17 cellular contexts compared by ENCODE assay signal in the genomic region with DNA sequence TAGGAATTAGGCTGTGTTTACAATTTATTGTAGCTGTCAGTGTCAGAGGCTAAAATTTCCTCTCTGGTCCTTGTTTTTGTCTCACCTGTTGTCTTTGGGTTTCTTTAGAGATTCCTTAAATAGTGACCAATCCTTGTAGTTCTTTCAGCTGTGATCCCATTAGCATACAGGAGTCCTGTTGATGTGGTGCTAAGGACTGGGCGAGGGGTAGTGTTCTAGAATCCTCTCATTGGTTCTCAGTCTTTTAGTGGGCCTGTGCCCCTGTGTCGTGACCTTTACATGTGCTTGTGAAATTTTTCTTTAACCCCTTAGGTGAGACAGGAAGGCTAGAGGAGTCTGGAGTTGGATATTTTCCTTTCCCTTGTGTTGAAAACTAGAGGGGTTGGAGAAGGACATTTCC. TPM values are rescaled to one million over a fixed set of nuclear protein-coding genes. Genes with fewer than 3 reads are reported as not detected.
DNase-seq lines count a peak whose midpoint lies in the region; ATAC-seq, FAIRE-seq and TF ChIP-seq lines count a peak whose summit lies in the region.
"Had no signal": no experiment of that assay in that cellular context is flagged by ENCODE, and none has a peak within 500 bp of the region (broad histone marks: within the 10 kb centered on the region; RNA-seq: fewer than 3 reads in every experiment).

No MANE protein-coding gene starts in this region.

- no peaks in the 10 kb centered on the region for H3K36me3 ChIP-seq in endothelial cell of umbilical vein (ENCODE audit: control insufficient read depth in 2 of 2, extremely low read depth in 1 of 2, insufficient read depth in 2 of 2, low read length in 2 of 2)

- peaks cover 1% of the 10 kb centered on the region for H3K9me3 ChIP-seq in endothelial cell of umbilical vein (replicated peaks; ENCODE audit: control insufficient read depth, insufficient read depth, low read length)

- intact Hi-C loops in endothelial cell of umbilical vein (cut with micrococcal nuclease) (loop anchor here (5.0 kb wide), 1 partner anchor 35 kb away; no protein-coding TSS in a partner anchor), MCF 10A (cut with micrococcal nuclease) (no loop called here)

- peak; percentile 26; the same call in 1 of the 2 replicates for ATAC-seq in WTC11
- ATAC-seq: HCT116 had no signal

- H4K20me1 ChIP-seq in endothelial cell of umbilical vein (replicated peaks; ENCODE audit: control insufficient read depth, extremely low read depth, insufficient read depth, low read length) = peaks cover 3% of the 10 kb centered on the region

- TF ChIP-seq CTCF in WTC11 (IDR thresholded peaks at IDR 0.05) (no peak), endothelial cell of umbilical vein (IDR thresholded peaks at IDR 0.05; ENCODE audit: extremely low read depth in 1 of 2, insufficient read depth in 1 of 2, low read depth in 1 of 2, low read length in 2 of 2) (no peak), MCF 10A (IDR thresholded peaks at IDR 0.05; ENCODE audit: unreplicated experiment) (no peak)

- no TSS peak for BruUV-seq in endothelial cell of umbilical vein (replicated peaks; lab: Mats Ljungman, UMichigan)
- BruUV-seq in MCF 10A (replicated peaks; lab: Mats Ljungman, UMichigan) = no TSS peak

- H3K9ac ChIP-seq in endothelial cell of umbilical vein (replicated peaks; ENCODE audit: extremely low read depth, insufficient read depth, low read length) = no peak overlapping the region
- H3K9ac ChIP-seq: GM23248 had no signal

- no peak overlapping the region for H3K4me3 ChIP-seq in endothelial cell of umbilical vein (replicated peaks in 1 of 3; ENCODE audit: insufficient read depth in 1 of 3, low read depth in 1 of 3, low read length in 3 of 3)
- H3K4me3 ChIP-seq: GM23248 had no signal

- H3K9me1 ChIP-seq in endothelial cell of umbilical vein (replicated peaks; ENCODE audit: control insufficient read depth, extremely low read depth, insufficient read depth, low read length) = no peaks in the 10 kb centered on the region

- CTCF ChIA-PET in WTC11 (lab: Charles Lee) (interaction anchor here (0.9 kb wide), 1 partner anchor 229 kb away, joined by 3 read pairs; no protein-coding TSS in a partner anchor), endothelial cell of umbilical vein (lab: Charles Lee) (interaction anchor here (0.7 to 3.7 kb wide), 6 partner anchors 9 to 118 kb away, joined by 3 to 17 read pairs (median 4); no protein-coding TSS in a partner anchor), MCF 10A (lab: Yijun Ruan, JAX) (no interaction called here)

- no peak overlapping the region for H3K27ac ChIP-seq in endothelial cell of umbilical vein (ENCODE audit: insufficient read depth, low read depth, low read length)
- H3K27ac ChIP-seq: GM23248 had no signal

- no peaks in the 10 kb centered on the region for H3K27me3 ChIP-seq in endothelial cell of umbilical vein (ENCODE audit: control insufficient read depth in 2 of 2, insufficient read depth in 2 of 2, low read length in 2 of 2)

- H3K4me1 ChIP-seq in endothelial cell of umbilical vein (ENCODE audit: control insufficient read depth, extremely low read depth, insufficient read depth, low read length) = peaks cover 27% of the 10 kb centered on the region

- H2AFZ ChIP-seq in endothelial cell of umbilical vein (ENCODE audit: low read depth, low read length) = no peak overlapping the region
- H2AFZ ChIP-seq: GM23248 had no signal

- no peak for FAIRE-seq in endothelial cell of umbilical vein (lab: Jason Lieb, UNC)
- FAIRE-seq: G401.6, GM12892 had no signal

- TF ChIP-seq POLR2A in endothelial cell of umbilical vein (IDR thresholded peaks at IDR 0.05; ENCODE audit: low read depth, low read length) = no peak

- no peak overlapping the region for H3K4me2 ChIP-seq in endothelial cell of umbilical vein (ENCODE audit: insufficient read depth, low read length)

- H3K36me3 Mint-ChIP-seq in WTC11 (peaks cover 21% of the 10 kb centered on the region), MCF 10A (ENCODE audit: insufficient read depth, unreplicated experiment) (peaks cover under 1% of the 10 kb centered on the region)

- H3K4me3 Mint-ChIP-seq in WTC11 (no peak overlapping the region), MCF 10A (ENCODE audit: unreplicated experiment) (no peak overlapping the region)
- H3K4me3 Mint-ChIP-seq: CD4-positive, alpha-beta memory T cell; H9 had no signal

- dilution Hi-C loops in endothelial cell of umbilical vein (cut with MboI; ENCODE audit: extremely low pct_ligation_motif_present, low sequenced_read_pairs) = no loop called here

- peak; percentile 30 for DNase-seq in activated CD8-positive, alpha-beta memory T cell treated with anti-CD3 and anti-CD28 coated beads for 24 hours
- no peak for DNase-seq in activated CD8-positive, alpha-beta memory T cell treated with anti-CD3 and anti-CD28 coated beads, Interleukin-2, amount 50 U/mL, for 48 hours
- no peak for DNase-seq in WTC11 (ENCODE audit: low spot score)
- DNase-seq in endothelial cell of umbilical vein (ENCODE audit: low read depth, low spot score) = peak; percentile 11
- no peak for DNase-seq in MCF 10A (ENCODE audit: unreplicated experiment)
- DNase-seq in dedifferentiated amniotic fluid mesenchymal stem cell (ENCODE audit: extremely low spot score) = no peak
- DNase-seq: C1 segment of cervical spinal cord; Calu3; CD4-positive, alpha-beta memory T cell; COR-L47; DMS53; DMS79 treated with DMSO at 0.1 percent for 48 hours; GM23248; H9 had no signal

- POLR2A ChIA-PET in WTC11 (lab: Charles Lee) (no interaction called here), endothelial cell of umbilical vein (lab: Charles Lee) (no interaction called here), MCF 10A (lab: Yijun Ruan, JAX) (interaction anchor here (1.5 kb wide), 1 partner anchor 15 kb away, joined by 6 read pairs; no protein-coding TSS in a partner anchor)

- H3K4me1 Mint-ChIP-seq in WTC11 = peaks cover 6% of the 10 kb centered on the region
- no peaks in the 10 kb centered on the region for H3K4me1 Mint-ChIP-seq in MCF 10A (ENCODE audit: insufficient read depth, unreplicated experiment)
- H3K4me1 Mint-ChIP-seq: CD4-positive, alpha-beta memory T cell had no signal

- peaks cover 30% of the 10 kb centered on the region for H3K9me3 Mint-ChIP-seq in WTC11
- peaks cover 45% of the 10 kb centered on the region for H3K9me3 Mint-ChIP-seq in MCF 10A (ENCODE audit: unreplicated experiment)

- peaks cover 82% of the 10 kb centered on the region for H3K79me2 ChIP-seq in endothelial cell of umbilical vein (ENCODE audit: control insufficient read depth, insufficient read depth, low read length)

- H3K27me3 Mint-ChIP-seq in WTC11 (ENCODE audit: low read depth) = no peaks in the 10 kb centered on the region; the same call in 1 of the 2 replicates
- no peaks in the 10 kb centered on the region for H3K27me3 Mint-ChIP-seq in MCF 10A (ENCODE audit: insufficient read depth, unreplicated experiment)

- H3K27ac Mint-ChIP-seq in WTC11 (no peak overlapping the region), MCF 10A (ENCODE audit: low read depth, unreplicated experiment) (no peak overlapping the region)
- H3K27ac Mint-ChIP-seq: CD4-positive, alpha-beta memory T cell; H9 had no signal

TF ChIP-seq in WTC11, 78 proteins besides CTCF, POLR2A, EP300 and RAD21 (continues in another document):
- TF ChIP-seq CREB1 (CRISPR knock-in tag; IDR thresholded peaks at IDR 0.05) = no peak
- TF ChIP-seq, protein P1, sequence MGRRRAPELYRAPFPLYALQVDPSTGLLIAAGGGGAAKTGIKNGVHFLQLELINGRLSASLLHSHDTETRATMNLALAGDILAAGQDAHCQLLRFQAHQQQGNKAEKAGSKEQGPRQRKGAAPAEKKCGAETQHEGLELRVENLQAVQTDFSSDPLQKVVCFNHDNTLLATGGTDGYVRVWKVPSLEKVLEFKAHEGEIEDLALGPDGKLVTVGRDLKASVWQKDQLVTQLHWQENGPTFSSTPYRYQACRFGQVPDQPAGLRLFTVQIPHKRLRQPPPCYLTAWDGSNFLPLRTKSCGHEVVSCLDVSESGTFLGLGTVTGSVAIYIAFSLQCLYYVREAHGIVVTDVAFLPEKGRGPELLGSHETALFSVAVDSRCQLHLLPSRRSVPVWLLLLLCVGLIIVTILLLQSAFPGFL (CRISPR knock-in tag; IDR thresholded peaks at IDR 0.05; ENCODE audit: borderline replicate concordance) = no peak

TF ChIP-seq in endothelial cell of umbilical vein, 7 proteins besides CTCF, POLR2A, EP300 and RAD21:
- TF ChIP-seq JUN (IDR thresholded peaks at IDR 0.05; ENCODE audit: borderline replicate concordance, insufficient read depth, insufficient read length, low read depth) = no peak
- TF ChIP-seq, protein P2, sequence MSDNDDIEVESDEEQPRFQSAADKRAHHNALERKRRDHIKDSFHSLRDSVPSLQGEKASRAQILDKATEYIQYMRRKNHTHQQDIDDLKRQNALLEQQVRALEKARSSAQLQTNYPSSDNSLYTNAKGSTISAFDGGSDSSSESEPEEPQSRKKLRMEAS (IDR thresholded peaks at IDR 0.05; ENCODE audit: insufficient read depth, insufficient read length) = no peak

RNA-seq across cellular contexts. Expression of a gene that starts 51.2 kb away (rescaled TPM):
- total RNA-seq in WTC11 (2021) = 21.5 to 23.9 TPM (median 22.0 TPM) in 3 replicates
- total RNA-seq in endothelial cell of umbilical vein = 60.6 and 80.3 TPM in 2 replicates
- polyA plus RNA-seq in endothelial cell of umbilical vein = 19.8 and 22.6 TPM in 2 replicates
- polyA plus RNA-seq in endothelial cell of umbilical vein (2011; cell fraction: cytosol; rRNA removed) = 19.6 TPM in 2 replicates
- polyA plus RNA-seq in endothelial cell of umbilical vein (2011; cell fraction: nucleus; rRNA removed) = 63.9 and 74.5 TPM in 2 replicates
- 40.4 TPM in 2 replicates for polyA plus RNA-seq in endothelial cell of umbilical vein (2012)
- 47.0 and 51.6 TPM in 2 replicates for polyA minus RNA-seq in endothelial cell of umbilical vein
- 0.82 TPM for polyA minus RNA-seq in endothelial cell of umbilical vein (2011; cell fraction: cytosol; rRNA and poly(A)+ RNA removed)
- 56.2 and 62.2 TPM in 2 replicates for polyA minus RNA-seq in endothelial cell of umbilical vein (2011; cell fraction: nucleus; rRNA and poly(A)+ RNA removed)
- total RNA-seq in MCF 10A (2022) = 4.8 and 6.6 TPM in 2 replicates

Comparison
In these comparisons a context has a peak if more than half of its experiments do, and no peak if none do; other contexts are left out.
1. DNase-seq: peak in activated CD8-positive, alpha-beta memory T cell treated with anti-CD3 and anti-CD28 coated beads for 24 hours (single experiment) and endothelial cell of umbilical vein (single experiment); none in activated CD8-positive, alpha-beta memory T cell treated with anti-CD3 and anti-CD28 coated beads, Interleukin-2, amount 50 U/mL, for 48 hours (single experiment), WTC11 (single experiment), MCF 10A (single experiment) and dedifferentiated amniotic fluid mesenchymal stem cell (single experiment).